Comparison of ENCODE assay signal across 30 cellular contexts in the genomic region with DNA sequence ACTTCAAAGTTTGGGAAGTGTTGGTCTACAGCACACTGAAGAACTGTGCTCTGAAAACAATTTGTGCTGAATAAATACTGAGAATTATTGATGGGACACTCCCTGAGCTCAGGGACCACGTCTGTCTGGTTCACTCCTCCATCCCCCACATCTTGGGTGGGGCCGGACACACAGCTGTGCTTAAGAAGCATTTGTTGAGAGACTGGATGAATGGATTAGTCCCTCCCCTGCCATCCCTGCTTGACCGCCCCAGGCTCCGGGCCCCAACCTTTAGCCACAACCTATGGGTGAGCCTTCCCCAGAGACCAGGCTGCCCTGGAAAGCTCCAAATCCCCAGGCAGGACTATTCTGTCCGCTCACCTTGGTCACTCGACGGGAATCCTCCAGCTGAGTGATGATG. TPM values are rescaled to one million over a fixed set of nuclear protein-coding genes. Genes with fewer than 3 reads are reported as not detected.
"Had no signal": no experiment of that assay in that cellular context is flagged by ENCODE, and none has a peak within 500 bp of the region (broad histone marks: within the 10 kb centered on the region; RNA-seq: fewer than 3 reads in every experiment).

No MANE protein-coding gene starts in this region.

- H2AFZ ChIP-seq: parathyroid adenoma had no signal

- ATAC-seq: activated CD4-positive, alpha-beta T cell treated with anti-CD3 and anti-CD28 coated beads for 36 hours; activated CD8-positive, alpha-beta T cell treated with anti-CD3 and anti-CD28 coated beads, Interleukin-2, amount 10 ng/mL, durations not matched to agents 7 days and 5 days; activated naive CD4-positive, alpha-beta T cell treated with anti-CD3 and anti-CD28 coated beads, Interleukin-2, amount 50 U/mL, for 72 hours; activated T-cell treated with anti-CD3 and anti-CD28 coated beads, Interleukin-2, amount 50 U/mL, for 72 hours; left colon had no signal

- H3K4me3 ChIP-seq: esophagus squamous epithelium, lung, right lobe of liver, thoracic aorta, uterus had no signal

- H3K9ac ChIP-seq: parathyroid adenoma had no signal

- H3K27ac ChIP-seq: esophagus squamous epithelium, parathyroid adenoma, right lobe of liver, thoracic aorta, uterus had no signal

- H3K4me1 ChIP-seq: esophagus squamous epithelium, parathyroid adenoma, right lobe of liver, uterus had no signal

- H3K36me3 ChIP-seq: esophagus squamous epithelium, right lobe of liver, thoracic aorta, uterus had no signal

- DNase-seq: activated CD4-positive, alpha-beta T cell treated with anti-CD3 and anti-CD28 coated beads for 36 hours; activated CD4-positive, CD25-positive, alpha-beta regulatory T cell; activated CD8-positive, alpha-beta T cell treated with anti-CD3 and anti-CD28 coated beads, Interleukin-2, amount 10 ng/mL, durations not matched to agents 7 days and 5 days; activated naive CD4-positive, alpha-beta T cell; activated T-cell treated with anti-CD3 and anti-CD28 coated beads for 4 hours; activated T-cell treated with anti-CD3 and anti-CD28 coated beads, Interleukin-2, amount 50 U/mL, for 72 hours; dermis blood vessel endothelial cell; effector CD4-positive, alpha-beta T cell; esophagus squamous epithelium; foreskin melanocyte; glutamatergic neuron; hippocampal formation; immature natural killer cell; kidney; left colon; mesendoderm; nucleus accumbens; right lobe of liver; small intestine; stimulated activated CD4-positive, alpha-beta T cell treated with anti-CD3 and anti-CD28 coated beads, Interleukin-4, amount 100 ng/mL, for 24 hours; T-helper 1 cell; uterus had no signal

- H3K27me3 ChIP-seq: right lobe of liver, uterus had no signal

- H3K9me3 ChIP-seq: esophagus squamous epithelium, right lobe of liver, thoracic aorta, uterus had no signal

RNA-seq across cellular contexts. Expression of a gene that starts 7.5 kb away (rescaled TPM):
- total RNA-seq: activated CD4-positive, alpha-beta T cell treated with anti-CD3 and anti-CD28 coated beads for 36 hours; bronchial epithelial cell; dermis blood vessel endothelial cell; mononuclear cell; pulmonary artery endothelial cell; thoracic aorta had no signal

RNA-seq across cellular contexts. Expression of a gene that starts 14.0 kb away (rescaled TPM):
- total RNA-seq: activated CD4-positive, alpha-beta T cell treated with anti-CD3 and anti-CD28 coated beads for 36 hours; activated CD8-positive, alpha-beta T cell treated with anti-CD3 and anti-CD28 coated beads, Interleukin-2, amount 10 ng/mL, durations not matched to agents 7 days and 5 days; activated naive CD4-positive, alpha-beta T cell treated with anti-CD3 and anti-CD28 coated beads, Interleukin-2, amount 50 U/mL, for 72 hours; activated T-cell treated with anti-CD3 and anti-CD28 coated beads, Interleukin-2, amount 50 U/mL, for 72 hours; bronchial epithelial cell; dermis blood vessel endothelial cell; esophagus squamous epithelium; mononuclear cell; pulmonary artery endothelial cell; thoracic aorta had no signal
- polyA plus RNA-seq: immature natural killer cell had no signal

RNA-seq across cellular contexts. Expression of a gene that starts 38.3 kb away (rescaled TPM):
- total RNA-seq: activated CD4-positive, alpha-beta T cell treated with anti-CD3 and anti-CD28 coated beads for 36 hours; activated CD8-positive, alpha-beta T cell treated with anti-CD3 and anti-CD28 coated beads, Interleukin-2, amount 10 ng/mL, durations not matched to agents 7 days and 5 days; activated naive CD4-positive, alpha-beta T cell treated with anti-CD3 and anti-CD28 coated beads, Interleukin-2, amount 50 U/mL, for 72 hours; activated T-cell treated with anti-CD3 and anti-CD28 coated beads, Interleukin-2, amount 50 U/mL, for 72 hours; bronchial epithelial cell; dermis blood vessel endothelial cell; esophagus squamous epithelium; pulmonary artery endothelial cell; subcutaneous adipose tissue had no signal
- polyA plus RNA-seq: immature natural killer cell had no signal
